Comparison of ENCODE assay signal across 20 cellular contexts in the genomic region with DNA sequence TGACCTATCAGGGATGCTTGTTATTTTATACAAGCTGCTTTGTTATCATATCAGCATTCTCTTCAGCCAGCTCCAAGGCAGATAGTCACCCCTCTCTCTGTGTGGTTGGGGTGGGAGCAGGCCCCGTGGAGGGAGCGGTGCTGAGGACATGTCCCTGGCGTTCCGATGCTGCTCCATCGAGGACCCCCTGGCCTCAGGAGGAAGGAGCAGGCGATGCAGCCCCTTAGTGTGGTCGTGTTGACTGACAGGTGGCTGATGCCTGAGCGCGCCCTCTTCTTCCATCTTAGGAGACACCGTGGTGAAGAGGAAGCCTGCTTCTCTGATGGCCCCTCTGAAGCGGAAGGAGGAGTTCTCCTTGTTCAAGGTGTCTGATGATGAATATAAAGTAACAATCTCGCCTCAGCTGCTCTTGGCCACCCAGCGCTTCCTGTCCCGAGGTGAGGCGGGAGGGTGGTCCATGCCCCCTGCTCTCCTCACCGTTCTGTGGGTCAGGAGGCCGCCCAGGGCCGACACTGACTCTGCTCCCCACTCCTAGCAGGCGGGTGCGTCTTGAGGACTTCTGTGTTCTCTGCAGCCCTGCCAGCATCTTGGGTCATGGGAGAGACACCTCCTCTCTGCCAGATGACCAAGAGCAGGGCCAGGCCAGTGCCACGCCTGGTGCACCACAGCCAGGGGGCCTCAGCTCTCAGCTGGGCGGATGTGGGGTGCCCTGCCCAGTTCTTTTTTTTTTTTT.
"Had no signal": no experiment of that assay in that cellular context is flagged by ENCODE, and none has a peak within 500 bp of the region (broad histone marks: within the 10 kb centered on the region; RNA-seq: fewer than 3 reads in every experiment).

No MANE protein-coding gene starts in this region.

- H3K27ac ChIP-seq: SJSA1, SK-N-MC had no signal

- H3K4me3 ChIP-seq: SJSA1, SK-N-MC had no signal

- H3K27me3 ChIP-seq: SJSA1 had no signal

- FAIRE-seq: RCC 7860 had no signal

- H3K9me3 ChIP-seq: SJSA1 had no signal

- DNase-seq: KBM-7, MV-4-11, NCI-H1048, NCI-H1105, NCI-H1417, NCI-H1436 treated with DMSO at 0.1 percent for 48 hours, NCI-H1694, NCI-H187 treated with DMSO at 0.1 percent for 48 hours, NCI-H2029 treated with DMSO at 0.1 percent for 48 hours, NCI-H2171 treated with DMSO at 0.1 percent for 48 hours, NCI-H345, NCI-H524 treated with DMSO at 0.1 percent for 48 hours, NCI-H69, NCI-H774, Right ventricle myocardium superior, RPMI8226, SIG-M5 had no signal
